ENCODE assay signal across 8 cellular contexts in genomic region chr18:77102246-77103040, GRCh38. TPM values are rescaled to one million over a fixed set of nuclear protein-coding genes. Genes with fewer than 3 reads are reported as not detected.
DNase-seq lines count a peak whose midpoint lies in the region; ATAC-seq and TF ChIP-seq lines count a peak whose summit lies in the region.

No MANE protein-coding gene starts in this region.

- H3K9me2 ChIP-seq in OCI-LY7 (ENCODE audit: insufficient read depth, low read length), result no peaks in the 10 kb centered on the region

- TF ChIP-seq EP300 in sigmoid colon (IDR thresholded peaks at IDR 0.05), result no peak

- no peak for TF ChIP-seq POLR2A in sigmoid colon (IDR thresholded peaks at IDR 0.05)

- H4K20me1 ChIP-seq in OCI-LY7 (ENCODE audit: insufficient read depth, low read length), result no peaks in the 10 kb centered on the region

- H3K27ac ChIP-seq in OCI-LY7 (ENCODE audit: low read depth, low read length, poor library complexity, severe bottlenecking) (peak overlapping the region; percentile 91), sigmoid colon (peak overlapping the region; percentile 68 to 84 (median 78))

- H3K27me3 Mint-ChIP-seq in activated T-cell treated with anti-CD3 and anti-CD28 coated beads, Interleukin-2, amount 50 U/mL, for 24 hours, result no peaks in the 10 kb centered on the region

- intact Hi-C loops in OCI-LY7 (cut with micrococcal nuclease; ENCODE audit: unreplicated experiment), result loop anchor here (1.0 kb wide), 1 partner anchor 18 kb away; no protein-coding TSS in a partner anchor
- intact Hi-C loops in sigmoid colon (cut with DNase I), result no loop called here

- BruUV-seq in OCI-LY7 (replicated peaks; lab: Mats Ljungman, UMichigan), result no TSS peak

- peaks cover 97% of the 10 kb centered on the region for H3K4me1 Mint-ChIP-seq in activated T-cell treated with anti-CD3 and anti-CD28 coated beads, Interleukin-2, amount 50 U/mL, for 24 hours (ENCODE audit: low read depth)

- peak; percentile 67 for ATAC-seq in HG02623 (IDR thresholded peaks at IDR 0.05; ENCODE audit: unreplicated experiment)

- 42 to 72% methylated on average over 3 of the region's 3 CpGs for WGBS in sigmoid colon, 2 donors

- peak overlapping the region; percentile 46 for H3K4me3 ChIP-seq in OCI-LY7 (ENCODE audit: low read depth, low read length, poor library complexity, severe bottlenecking)
- H3K4me3 ChIP-seq in epithelial cell of esophagus (ENCODE audit: low read length), result no peak overlapping the region
- no peak overlapping the region for H3K4me3 ChIP-seq in sigmoid colon

- H3K4me2 ChIP-seq in OCI-LY7 (ENCODE audit: low read length), result peak overlapping the region; percentile 66

- POLR2A ChIA-PET in OCI-LY7 (lab: Charles Lee), result interaction anchor here (0.8 to 1.1 kb wide), 2 partner anchors 21 to 50 kb away, joined by 3 to 6 read pairs; no protein-coding TSS in a partner anchor

- no peak for TF ChIP-seq CTCF in OCI-LY7 (conservative IDR thresholded peaks at IDR 0.05; ENCODE audit: low read length)
- TF ChIP-seq CTCF in epithelial cell of esophagus (IDR thresholded peaks at IDR 0.05; ENCODE audit: insufficient read depth, low read depth, low read length, missing control alignments), result no peak
- no peak for TF ChIP-seq CTCF in sigmoid colon (IDR thresholded peaks at IDR 0.05)

- H3K9me3 ChIP-seq in OCI-LY7 (ENCODE audit: low read length), result no peaks in the 10 kb centered on the region
- no peaks in the 10 kb centered on the region for H3K9me3 ChIP-seq in sigmoid colon

- H2AFZ ChIP-seq in OCI-LY7 (ENCODE audit: low read length), result no peak overlapping the region

- H3K36me3 Mint-ChIP-seq in activated T-cell treated with anti-CD3 and anti-CD28 coated beads, Interleukin-2, amount 50 U/mL, for 24 hours (ENCODE audit: low read depth), result peaks cover 78% of the 10 kb centered on the region

- DNase-seq in activated T-cell treated with anti-CD3 and anti-CD28 coated beads, Interleukin-2, amount 50 U/mL, for 24 hours, result no peak
- no peak for DNase-seq in activated T-cell treated with anti-CD3 and anti-CD28 coated beads for 4 hours
- DNase-seq in OCI-LY7 (ENCODE audit: low spot score), result peak; percentile 58
- DNase-seq in epithelial cell of esophagus (ENCODE audit: low read depth), result peak; percentile 53
- DNase-seq in sigmoid colon, result no peak
- DNase-seq in NCI-H510A (lab: John Stamatoyannopoulos, UW), result no peak
- no peak for DNase-seq in 8988T

- 0 out of 2 replicates have a peak, but pooled peaks cover 5% of the 10 kb centered on the region for H3K79me2 ChIP-seq in OCI-LY7 (ENCODE audit: insufficient read depth, low read depth, low read length)

- CTCF ChIA-PET in OCI-LY7 (lab: Charles Lee; ENCODE audit: unreplicated experiment), result no interaction called here

- peaks cover 12% of the 10 kb centered on the region; the same call in 1 of the 2 replicates for H3K36me3 ChIP-seq in OCI-LY7 (ENCODE audit: insufficient read depth, low read length)
- H3K36me3 ChIP-seq in sigmoid colon, result no peaks in the 10 kb centered on the region

- no peaks in the 10 kb centered on the region for H3K27me3 ChIP-seq in sigmoid colon

- peak overlapping the region; percentile 71 for H3K4me3 Mint-ChIP-seq in activated T-cell treated with anti-CD3 and anti-CD28 coated beads, Interleukin-2, amount 50 U/mL, for 24 hours

- peaks cover 15% of the 10 kb centered on the region for H3K9me3 Mint-ChIP-seq in activated T-cell treated with anti-CD3 and anti-CD28 coated beads, Interleukin-2, amount 50 U/mL, for 24 hours

- H3K4me1 ChIP-seq in OCI-LY7 (ENCODE audit: insufficient read depth, low read length, poor library complexity, severe bottlenecking) (peaks cover 81% of the 10 kb centered on the region), sigmoid colon (peaks cover 0 to 52% (median 40%) of the 10 kb centered on the region in 4 donors)

- peak overlapping the region; percentile 98 for H3K27ac Mint-ChIP-seq in activated T-cell treated with anti-CD3 and anti-CD28 coated beads, Interleukin-2, amount 50 U/mL, for 24 hours

RNA-seq across cellular contexts. Expression of gene MBP, which starts 30.1 kb away (rescaled TPM):
- 13.5 and 16.4 TPM in 2 replicates for total RNA-seq in OCI-LY7 (2014; rRNA removed; shearing (Covaris generic))
- total RNA-seq in OCI-LY7 (2022), result 25.2 and 28.9 TPM in 2 replicates
- total RNA-seq in sigmoid colon, result 10 to 100 TPM; 24.0 to 30.7 (median 27.4) TPM
- polyA plus RNA-seq in sigmoid colon, result 10 to 100 TPM; 18.3 to 22.2 (median 20.6) TPM

Comparison
In these comparisons a context has a peak if more than half of its experiments do, and no peak if none do; other contexts are left out.
1. DNase-seq: peak in OCI-LY7 (single experiment) and epithelial cell of esophagus (single experiment); none in activated T-cell treated with anti-CD3 and anti-CD28 coated beads, Interleukin-2, amount 50 U/mL, for 24 hours (single experiment), activated T-cell treated with anti-CD3 and anti-CD28 coated beads for 4 hours (single experiment), sigmoid colon (single experiment), NCI-H510A (single experiment) and 8988T (single experiment).